In the genomic region with DNA sequence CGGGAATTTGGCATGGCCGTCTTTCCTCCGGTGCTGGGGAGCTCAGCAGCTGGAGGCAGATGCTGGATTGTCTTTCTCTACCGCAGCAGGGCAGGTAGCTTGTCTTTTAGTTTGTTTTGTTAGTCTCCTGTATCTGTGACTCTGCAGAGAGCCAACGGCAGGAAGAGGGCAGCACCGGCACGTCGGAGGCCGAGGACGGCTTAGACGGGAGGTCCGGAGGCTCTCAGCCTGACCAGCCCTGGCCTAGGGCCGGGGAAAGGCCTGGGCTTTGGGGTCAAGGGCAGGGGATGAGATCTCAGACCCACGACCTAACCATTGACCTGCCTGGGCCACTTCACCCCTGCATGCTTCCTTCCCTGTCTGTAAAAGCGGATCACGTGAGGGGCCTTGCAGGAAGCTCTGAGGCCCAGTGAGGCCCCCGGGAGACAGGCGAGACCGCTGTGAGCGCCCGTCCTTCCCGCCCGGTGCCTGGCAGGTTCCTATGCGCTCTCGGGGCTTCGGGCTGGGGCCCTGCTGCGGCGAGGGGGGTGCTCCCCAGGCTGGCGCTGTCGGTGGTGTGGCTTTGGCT, we compare ENCODE assay signal across 10 cellular contexts.
DNase-seq lines count a peak whose midpoint lies in the region; ATAC-seq and TF ChIP-seq lines count a peak whose summit lies in the region.
"Had no signal": no experiment of that assay in that cellular context is flagged by ENCODE, and none has a peak within 500 bp of the region (broad histone marks: within the 10 kb centered on the region; RNA-seq: fewer than 3 reads in every experiment).

No MANE protein-coding gene starts in this region.

- POLR2A ChIA-PET in activated B cell treated with CpG ODN at 0.5 μM for 24 hours (lab: Charles Lee): interaction anchor here (0.5 to 9.2 kb wide), 21 partner anchors 13 to 511 kb away, joined by 3 to 134 read pairs (median 4); partner anchors contain the start of genes ABRAXAS2, FAM53B and LHPP

- ATAC-seq in activated B cell treated with CpG ODN at 0.5 μM for 24 hours (ENCODE audit: low read depth) (peak; percentile 38), HG03025 (IDR thresholded peaks at IDR 0.05; ENCODE audit: low FRiP score, unreplicated experiment) (no peak), GM19395 (IDR thresholded peaks at IDR 0.05; ENCODE audit: unreplicated experiment) (no peak)
- peak; percentile 40 for ATAC-seq in stimulated activated memory B cell treated with anti-CD40 and anti-IgM and Interleukin-4, amounts not matched to agents 10 μg/mL and 1 μg/mL and 100 μg/mL, for 72 hours
- no peak for ATAC-seq in activated T-cell treated with anti-CD3 and anti-CD28 coated beads, Interleukin-2, amount 50 U/mL, for 4 hours

- peak overlapping the region; percentile 87 for H3K27ac Mint-ChIP-seq in activated B cell treated with CpG ODN at 0.5 μM for 24 hours
- peak overlapping the region; percentile 97 for H3K27ac Mint-ChIP-seq in stimulated activated memory B cell treated with anti-CD40 and anti-IgM and Interleukin-4, amounts not matched to agents 10 μg/mL and 1 μg/mL and 100 μg/mL, for 72 hours

- no peaks in the 10 kb centered on the region for H3K36me3 Mint-ChIP-seq in activated B cell treated with CpG ODN at 0.5 μM for 24 hours (ENCODE audit: low read depth)
- no peaks in the 10 kb centered on the region for H3K36me3 Mint-ChIP-seq in stimulated activated memory B cell treated with anti-CD40 and anti-IgM and Interleukin-4, amounts not matched to agents 10 μg/mL and 1 μg/mL and 100 μg/mL, for 72 hours
- no peaks in the 10 kb centered on the region for H3K36me3 Mint-ChIP-seq in activated T-cell treated with anti-CD3 and anti-CD28 coated beads, Interleukin-2, amount 50 U/mL, for 4 hours (ENCODE audit: insufficient read depth)

- TF ChIP-seq CTCF in activated B cell treated with CpG ODN at 0.5 μM for 24 hours (IDR thresholded peaks at IDR 0.05): no peak

- peak; percentile 85 for DNase-seq in H7
- peak; percentile 55 for DNase-seq in activated B cell treated with CpG ODN at 0.5 μM for 24 hours
- peak; percentile 15 to 41 for DNase-seq in hippocampal formation (lab: John Stamatoyannopoulos, UW)
- DNase-seq in NCI-H1417 (lab: John Stamatoyannopoulos, UW): no peak
- DNase-seq in activated T-cell treated with anti-CD3 and anti-CD28 coated beads, Interleukin-2, amount 50 U/mL, for 4 hours: no peak
- DNase-seq: HCEC 1CT had no signal

- H3K4me3 Mint-ChIP-seq in activated B cell treated with CpG ODN at 0.5 μM for 24 hours: peak overlapping the region; percentile 45
- H3K4me3 Mint-ChIP-seq in stimulated activated memory B cell treated with anti-CD40 and anti-IgM and Interleukin-4, amounts not matched to agents 10 μg/mL and 1 μg/mL and 100 μg/mL, for 72 hours: peak overlapping the region; percentile 59
- H3K4me3 Mint-ChIP-seq in activated T-cell treated with anti-CD3 and anti-CD28 coated beads, Interleukin-2, amount 50 U/mL, for 4 hours: no peak overlapping the region

- no peaks in the 10 kb centered on the region for H3K27me3 ChIP-seq in H7 (ENCODE audit: control insufficient read depth, insufficient read depth, low read length)
- H3K27me3 ChIP-seq: SJSA1 had no signal

- no peak overlapping the region for H3K4me3 ChIP-seq in H7 (ENCODE audit: insufficient read depth, low read depth, low read length)
- H3K4me3 ChIP-seq: SJSA1 had no signal

- H3K27me3 Mint-ChIP-seq in activated B cell treated with CpG ODN at 0.5 μM for 24 hours: no peaks in the 10 kb centered on the region
- no peaks in the 10 kb centered on the region for H3K27me3 Mint-ChIP-seq in stimulated activated memory B cell treated with anti-CD40 and anti-IgM and Interleukin-4, amounts not matched to agents 10 μg/mL and 1 μg/mL and 100 μg/mL, for 72 hours
- H3K27me3 Mint-ChIP-seq in activated T-cell treated with anti-CD3 and anti-CD28 coated beads, Interleukin-2, amount 50 U/mL, for 4 hours (ENCODE audit: low read depth): no peaks in the 10 kb centered on the region

- CTCF ChIA-PET in activated B cell treated with CpG ODN at 0.5 μM for 24 hours (lab: Charles Lee): interaction anchor here (0.5 to 15.9 kb wide), 28 partner anchors 9 to 540 kb away, joined by 3 to 307 read pairs (median 5); partner anchors contain the start of genes ABRAXAS2 and FAM53B

- peaks cover 91% of the 10 kb centered on the region for H3K4me1 Mint-ChIP-seq in activated B cell treated with CpG ODN at 0.5 μM for 24 hours
- H3K4me1 Mint-ChIP-seq in stimulated activated memory B cell treated with anti-CD40 and anti-IgM and Interleukin-4, amounts not matched to agents 10 μg/mL and 1 μg/mL and 100 μg/mL, for 72 hours: peaks cover 82% of the 10 kb centered on the region
- peaks cover 5% of the 10 kb centered on the region for H3K4me1 Mint-ChIP-seq in activated T-cell treated with anti-CD3 and anti-CD28 coated beads, Interleukin-2, amount 50 U/mL, for 4 hours (ENCODE audit: low read depth)

- H3K9me3 Mint-ChIP-seq in activated B cell treated with CpG ODN at 0.5 μM for 24 hours: no peaks in the 10 kb centered on the region
- H3K9me3 Mint-ChIP-seq in stimulated activated memory B cell treated with anti-CD40 and anti-IgM and Interleukin-4, amounts not matched to agents 10 μg/mL and 1 μg/mL and 100 μg/mL, for 72 hours: no peaks in the 10 kb centered on the region
- no peaks in the 10 kb centered on the region for H3K9me3 Mint-ChIP-seq in activated T-cell treated with anti-CD3 and anti-CD28 coated beads, Interleukin-2, amount 50 U/mL, for 4 hours

- H3K36me3 ChIP-seq in H7 (replicated peaks; ENCODE audit: control insufficient read depth, insufficient read depth, low read length): no peaks in the 10 kb centered on the region

- intact Hi-C loops in activated B cell treated with CpG ODN at 0.5 μM for 24 hours (cut with micrococcal nuclease): loop anchor here (1.0 to 10.0 kb wide), 8 partner anchors 30 to 542 kb away; no protein-coding TSS in a partner anchor

Comparison
In these comparisons a context has a peak if more than half of its experiments do, and no peak if none do; other contexts are left out.
1. DNase-seq: peak in H7 (single experiment), activated B cell treated with CpG ODN at 0.5 μM for 24 hours (single experiment) and hippocampal formation (2 of 2); none in NCI-H1417 (0 of 3) and activated T-cell treated with anti-CD3 and anti-CD28 coated beads, Interleukin-2, amount 50 U/mL, for 4 hours (single experiment).
2. ATAC-seq: peak in activated B cell treated with CpG ODN at 0.5 μM for 24 hours (single experiment) and stimulated activated memory B cell treated with anti-CD40 and anti-IgM and Interleukin-4, amounts not matched to agents 10 μg/mL and 1 μg/mL and 100 μg/mL, for 72 hours (single experiment); none in HG03025 (single experiment), GM19395 (single experiment) and activated T-cell treated with anti-CD3 and anti-CD28 coated beads, Interleukin-2, amount 50 U/mL, for 4 hours (0 of 2).